Comparison of ENCODE assay signal across 11 cellular contexts in the genomic region with DNA sequence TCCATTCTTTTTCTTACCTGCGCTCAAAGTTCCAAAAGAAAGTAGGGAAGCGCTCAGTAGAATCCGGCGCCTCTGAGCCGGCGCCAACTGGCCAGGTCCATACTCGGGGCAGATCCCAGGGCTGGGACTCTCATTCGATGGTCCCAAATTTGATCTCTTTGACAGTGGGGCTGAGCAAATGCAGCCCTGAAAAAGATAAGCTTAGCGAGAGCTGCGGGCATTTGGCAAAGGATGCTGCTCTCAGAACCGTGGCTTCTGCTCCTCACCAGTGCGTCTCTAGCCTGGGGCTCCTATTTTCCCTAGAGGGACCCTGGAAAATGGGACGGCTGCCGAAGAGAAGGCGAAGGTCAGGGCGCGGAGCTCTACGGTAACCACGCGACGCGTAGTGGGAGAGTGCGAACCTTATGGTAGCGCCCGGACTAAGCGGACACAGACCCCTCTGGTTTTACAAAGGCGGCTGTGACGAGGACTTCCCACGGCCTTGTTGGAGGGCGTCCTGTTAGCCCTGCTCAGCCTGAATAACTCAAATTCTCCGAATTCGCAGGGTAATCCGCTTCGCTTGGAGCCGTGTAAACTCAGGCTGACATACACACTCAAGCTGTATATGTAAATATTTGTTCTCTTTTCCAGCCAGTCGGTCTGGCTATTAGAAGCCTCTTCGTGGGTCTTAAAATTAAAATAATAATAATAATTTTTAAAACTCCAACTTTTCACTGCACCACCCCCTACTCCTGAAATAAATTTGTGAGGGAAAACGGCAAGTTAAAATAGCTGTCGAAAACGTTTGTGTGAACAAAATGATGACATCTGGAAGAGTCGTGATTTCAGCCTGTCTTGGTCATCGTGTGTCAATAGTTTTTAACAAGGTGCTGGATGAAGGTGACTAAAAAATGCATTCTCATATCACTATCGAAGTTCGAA. TPM values are rescaled to one million over a fixed set of nuclear protein-coding genes. Genes with fewer than 3 reads are reported as not detected.
DNase-seq lines count a peak whose midpoint lies in the region; ATAC-seq, FAIRE-seq and TF ChIP-seq lines count a peak whose summit lies in the region.
"Had no signal": no experiment of that assay in that cellular context is flagged by ENCODE, and none has a peak within 500 bp of the region (broad histone marks: within the 10 kb centered on the region; RNA-seq: fewer than 3 reads in every experiment).

No MANE protein-coding gene starts in this region.

- H3K79me2 ChIP-seq in GM12878 (ENCODE audit: control insufficient read depth, insufficient read depth, low read length) (no peaks in the 10 kb centered on the region), keratinocyte (ENCODE audit: control insufficient read depth, insufficient read depth, low read length) (no peaks in the 10 kb centered on the region), Karpas-422 (ENCODE audit: low read length) (no peaks in the 10 kb centered on the region)

- H3K4me3 ChIP-seq in GM12878, result no peak overlapping the region
- no peak overlapping the region for H3K4me3 ChIP-seq in keratinocyte (ENCODE audit: control insufficient read depth in 2 of 3, extremely low read depth in 1 of 3, insufficient read depth in 2 of 3, low read depth in 1 of 3, low read length in 3 of 3)
- H3K4me3 ChIP-seq in testis, result peak overlapping the region; percentile 44 to 56
- no peak overlapping the region for H3K4me3 ChIP-seq in Karpas-422 (ENCODE audit: low read length)

- TF ChIP-seq RAD21 in GM12878 (IDR thresholded peaks at IDR 0.05; ENCODE audit: insufficient read depth, low read depth, low read length), result no peak

- H3K4me2 ChIP-seq in GM12878 (ENCODE audit: control insufficient read depth, insufficient read depth), result no peak overlapping the region
- H3K4me2 ChIP-seq in keratinocyte (ENCODE audit: control insufficient read depth, extremely low read depth, insufficient read depth, low read depth, low read length), result peak overlapping the region; percentile 54
- no peak overlapping the region for H3K4me2 ChIP-seq in Karpas-422 (ENCODE audit: low read depth, low read length, poor library complexity, severe bottlenecking)

- H2AFZ ChIP-seq in GM12878 (ENCODE audit: control insufficient read depth, low read depth, low read length) (no peak overlapping the region), keratinocyte (ENCODE audit: control insufficient read depth, low read length) (no peak overlapping the region), Karpas-422 (ENCODE audit: low read length) (no peak overlapping the region)

- H3K9me2 ChIP-seq in Karpas-422 (replicated peaks; ENCODE audit: insufficient read depth, low read length), result no peaks in the 10 kb centered on the region

- no TSS peak for BruUV-seq in GM12878 (replicated peaks; lab: Mats Ljungman, UMichigan)

- H3K36me3 Mint-ChIP-seq in activated CD4-positive, alpha-beta T cell treated with anti-CD3 and anti-CD28 coated beads, Interleukin-2, amount 10 ng/mL, durations not matched to agents 24 days and 14 days (ENCODE audit: low read depth), result peaks cover 5% of the 10 kb centered on the region

- 50% methylated on average over 44 of the region's 44 CpGs for WGBS in GM12878 (ENCODE audit: insufficient coverage, insufficient replicate concordance, low lambda C conversion rate, missing lambda C conversion rate)
- WGBS in testis, 2 donors, result 8 to 9% methylated on average over 35 to 44 of the region's 44 CpGs

- intact Hi-C loops in activated CD4-positive, alpha-beta T cell treated with anti-CD3 and anti-CD28 coated beads, Interleukin-2, amount 10 ng/mL, durations not matched to agents 24 days and 14 days (cut with micrococcal nuclease), result loop anchor here (5.0 kb wide), 1 partner anchor 67 kb away; no protein-coding TSS in a partner anchor
- intact Hi-C loops in GM12878 (cut with micrococcal nuclease; ENCODE audit: unreplicated experiment) (no loop called here), testis (cut with DNase I; ENCODE audit: low total_unique reads) (no loop called here)

- H3K27ac Mint-ChIP-seq in activated CD4-positive, alpha-beta T cell treated with anti-CD3 and anti-CD28 coated beads, Interleukin-2, amount 10 ng/mL, durations not matched to agents 24 days and 14 days, result peak overlapping the region; percentile 3

- SMC1A ChIA-PET in GM12878 (lab: Charles Lee; ENCODE audit: uncharacterized antibody, unreplicated experiment), result no interaction called here

- H3K36me3 ChIP-seq in GM12878 (ENCODE audit: control insufficient read depth in 2 of 2, insufficient read depth in 2 of 2, low read length in 1 of 2) (no peaks in the 10 kb centered on the region), keratinocyte (ENCODE audit: control insufficient read depth in 2 of 2, extremely low read depth in 1 of 2, insufficient read depth in 2 of 2, low read length in 2 of 2) (no peaks in the 10 kb centered on the region), testis (ENCODE audit: low read depth, missing control alignments) (no peaks in the 10 kb centered on the region), Karpas-422 (ENCODE audit: insufficient read depth, low read length) (no peaks in the 10 kb centered on the region)

- FAIRE-seq in GM12878 (lab: Jason Lieb, UNC), result no peak
- no peak for FAIRE-seq in keratinocyte (lab: Jason Lieb, UNC)

- H3K4me3 Mint-ChIP-seq in activated CD4-positive, alpha-beta T cell treated with anti-CD3 and anti-CD28 coated beads, Interleukin-2, amount 10 ng/mL, durations not matched to agents 24 days and 14 days, result peak overlapping the region; percentile 43

- H3K9me3 Mint-ChIP-seq in activated CD4-positive, alpha-beta T cell treated with anti-CD3 and anti-CD28 coated beads, Interleukin-2, amount 10 ng/mL, durations not matched to agents 24 days and 14 days, result peaks cover 30% of the 10 kb centered on the region

- H4K20me1 ChIP-seq in GM12878 (ENCODE audit: control insufficient read depth, insufficient read depth) (no peaks in the 10 kb centered on the region; the same call in 1 of the 2 replicates), keratinocyte (ENCODE audit: control insufficient read depth, extremely low read depth, insufficient read depth, low read length) (no peaks in the 10 kb centered on the region), Karpas-422 (ENCODE audit: insufficient read depth, low read depth, low read length) (no peaks in the 10 kb centered on the region)

- POLR2A ChIA-PET in GM12878 (lab: Charles Lee), result no interaction called here

- peaks cover 12% of the 10 kb centered on the region for H3K4me1 Mint-ChIP-seq in activated CD4-positive, alpha-beta T cell treated with anti-CD3 and anti-CD28 coated beads, Interleukin-2, amount 10 ng/mL, durations not matched to agents 24 days and 14 days

- H3K9ac ChIP-seq in GM12878 (ENCODE audit: control insufficient read depth, insufficient read depth, low read length) (no peak overlapping the region), keratinocyte (ENCODE audit: control insufficient read depth, extremely low read depth, insufficient read depth, low read length) (no peak overlapping the region), Karpas-422 (ENCODE audit: low read length) (no peak overlapping the region)

- dilution Hi-C loops in keratinocyte (cut with MboI; ENCODE audit: extremely low pct_ligation_motif_present, low sequenced_read_pairs), result no loop called here

- in situ Hi-C loops in GM12878 (cut with MboI), result no loop called here

- H3K9me3 ChIP-seq in GM12878 (replicated peaks; ENCODE audit: control insufficient read depth, insufficient read depth, low read length) (peaks cover 1% of the 10 kb centered on the region; the same call in 2 of the 3 replicates), keratinocyte (ENCODE audit: control insufficient read depth, low read depth, low read length) (peaks cover 16% of the 10 kb centered on the region), testis (no peaks in the 10 kb centered on the region), Karpas-422 (ENCODE audit: low read length) (no peaks in the 10 kb centered on the region)

- TF ChIP-seq CTCF in GM12878 (IDR thresholded peaks at IDR 0.05 in 2 of 3, conservative IDR thresholded peaks at IDR 0.05 in 1 of 3; ENCODE audit: control insufficient read depth in 2 of 3, extremely low read depth in 1 of 3, insufficient read depth in 1 of 3, low read depth in 3 of 3, low read length in 3 of 3) (no peak), keratinocyte (optimal IDR thresholded peaks at IDR 0.05 in 1 of 3, IDR thresholded peaks at IDR 0.05 in 1 of 3, conservative IDR thresholded peaks at IDR 0.05 in 1 of 3; ENCODE audit: extremely low read depth in 1 of 3, insufficient read depth in 2 of 3, low read length in 3 of 3) (no peak), testis (IDR thresholded peaks at IDR 0.05) (no peak)

- CTCF ChIA-PET in GM12878 (lab: Yijun Ruan, JAX), result no interaction called here

- H3K27ac ChIP-seq in GM12878 (ENCODE audit: control insufficient read depth, insufficient read depth) (no peak overlapping the region), keratinocyte (ENCODE audit: control insufficient read depth, insufficient read depth, low read length) (no peak overlapping the region), testis (no peak overlapping the region), Karpas-422 (ENCODE audit: low read length) (no peak overlapping the region)

- H3K27me3 Mint-ChIP-seq in activated CD4-positive, alpha-beta T cell treated with anti-CD3 and anti-CD28 coated beads, Interleukin-2, amount 10 ng/mL, durations not matched to agents 24 days and 14 days, result peaks cover 87% of the 10 kb centered on the region

- RAD21 ChIA-PET in GM12878 (lab: Charles Lee; ENCODE audit: unreplicated experiment), result no interaction called here

- no peaks in the 10 kb centered on the region for H3K9me1 ChIP-seq in keratinocyte (ENCODE audit: control insufficient read depth, extremely low read depth, insufficient read depth, low read length)

- TF ChIP-seq POLR2A in GM12878 (IDR thresholded peaks at IDR 0.05; ENCODE audit: low read depth, low read length), result no peak
- TF ChIP-seq POLR2A in testis (IDR thresholded peaks at IDR 0.05), result no peak

- peaks cover 15 to 33% of the 10 kb centered on the region in 2 experiments for H3K27me3 ChIP-seq in GM12878 (replicated peaks in 1 of 2; ENCODE audit: control insufficient read depth in 2 of 2, insufficient read depth in 2 of 2, low read length in 1 of 2)
- peaks cover 100% of the 10 kb centered on the region for H3K27me3 ChIP-seq in keratinocyte (ENCODE audit: control insufficient read depth, extremely low read depth, insufficient read depth, low read length)
- no peaks in the 10 kb centered on the region for H3K27me3 ChIP-seq in testis
- no peaks in the 10 kb centered on the region for H3K27me3 ChIP-seq in Karpas-422 (ENCODE audit: low read length)

- ATAC-seq in GM12878 (no peak), HG02763 (IDR thresholded peaks at IDR 0.05; ENCODE audit: unreplicated experiment) (no peak)

- H3K4me1 ChIP-seq in GM12878 (ENCODE audit: control insufficient read depth, insufficient read depth, low read length), result no peaks in the 10 kb centered on the region
- H3K4me1 ChIP-seq in keratinocyte (ENCODE audit: control insufficient read depth, extremely low read depth, insufficient read depth, low read length), result no peaks in the 10 kb centered on the region
- no peaks in the 10 kb centered on the region for H3K4me1 ChIP-seq in testis
- no peaks in the 10 kb centered on the region for H3K4me1 ChIP-seq in Karpas-422 (ENCODE audit: low read length)

- no peak for TF ChIP-seq EP300 in GM12878 (IDR thresholded peaks at IDR 0.05; ENCODE audit: borderline replicate concordance in 1 of 2, control insufficient read depth in 1 of 2, low read depth in 2 of 2, low read length in 2 of 2)

- peak; percentile 59 for DNase-seq in activated CD4-positive, alpha-beta T cell treated with anti-CD3 and anti-CD28 coated beads, Interleukin-2, amount 10 ng/mL, durations not matched to agents 24 days and 14 days
- DNase-seq in activated CD4-positive, alpha-beta T cell treated with anti-CD3 and anti-CD28 coated beads for 4 hours, result no peak
- DNase-seq in GM12878 (ENCODE audit: low read depth, low spot score) (no peak), keratinocyte (ENCODE audit: low read depth, low spot score) (no peak), testis (no peak), Karpas-422 (no peak), NCI-H1417 treated with DMSO at 0.1 percent for 48 hours (lab: John Stamatoyannopoulos, UW) (no peak)
- DNase-seq: hippocampal formation, MM.1S had no signal

RNA-seq across cellular contexts. Expression of a gene that starts 0.9 kb away (rescaled TPM):
- total RNA-seq in activated CD4-positive, alpha-beta T cell treated with anti-CD3 and anti-CD28 coated beads, Interleukin-2, amount 10 ng/mL, durations not matched to agents 24 days and 14 days, result 0.09 and 0.24 TPM in 2 replicates
- not detected in 2 replicates for total RNA-seq in GM12878 (2013; cell fraction: nucleolus; rRNA removed)
- not detected in 2 replicates for total RNA-seq in GM12878 (2014; rRNA removed)
- not detected in 2 replicates for total RNA-seq in GM12878 (2014; rRNA removed; fragmentation: Illumina TruSeq; extraction: Trizol)
- total RNA-seq in GM12878 (2021), result not detected in 2 replicates
- polyA plus RNA-seq in GM12878 (2011; ENCODE audit: low read depth), result not detected
- polyA plus RNA-seq in GM12878 (2011; rRNA removed), result not detected in 2 replicates
- polyA plus RNA-seq in GM12878 (2011; cell fraction: cytosol; rRNA removed), result not detected in 2 replicates
- polyA plus RNA-seq in GM12878 (2011; cell fraction: nucleus; rRNA removed), result not detected in 2 replicates
- polyA plus RNA-seq in GM12878 (2012), result not detected in 2 replicates
- not detected in 2 replicates for polyA plus RNA-seq in GM12878 (2014; fragmentation: Illumina TruSeq; extraction: Trizol)
- polyA plus RNA-seq in GM12878 (2014; fragmentation: Nextera tagmentation; extraction: Ambion mirVana), result not detected
- polyA plus RNA-seq in GM12878 (2014; rRNA removed), result not detected in 2 replicates
- not detected for polyA plus RNA-seq in GM12878 (2016; fragmentation: Nextera tagmentation; extraction: Ambion mirVana)
- polyA minus RNA-seq in GM12878 (2011; rRNA and poly(A)+ RNA removed), result not detected in 2 replicates
- 0.52 TPM in 1 of 2 replicates, not detected in the other for polyA minus RNA-seq in GM12878 (2011; cell fraction: cytosol; rRNA and poly(A)+ RNA removed)
- polyA minus RNA-seq in GM12878 (2011; cell fraction: nucleus; rRNA and poly(A)+ RNA removed), result not detected in 2 replicates
- not detected in 3 replicates for polyA plus RNA-seq in keratinocyte
- not detected for polyA plus RNA-seq in keratinocyte (2011; ENCODE audit: low read depth)
- polyA plus RNA-seq in keratinocyte (2011; cell fraction: cytosol; rRNA removed), result not detected in 2 replicates
- not detected in 2 replicates for polyA plus RNA-seq in keratinocyte (2011; cell fraction: nucleus; rRNA removed)
- not detected in 2 replicates for polyA plus RNA-seq in keratinocyte (2012; ENCODE audit: low replicate concordance)
- not detected in 3 replicates for polyA minus RNA-seq in keratinocyte
- polyA minus RNA-seq in keratinocyte (2011; cell fraction: cytosol; rRNA and poly(A)+ RNA removed), result not detected
- polyA minus RNA-seq in keratinocyte (2011; cell fraction: nucleus; rRNA and poly(A)+ RNA removed), result not detected in 2 replicates
- 1 to 10 TPM; 2.8 to 3.8 TPM for total RNA-seq in testis
- polyA plus RNA-seq in testis (ENCODE audit: insufficient read depth, low read depth, low replicate concordance), result 0.63 TPM
- not detected in 2 replicates for total RNA-seq in Karpas-422 (2014; rRNA removed; shearing (Covaris generic); ENCODE audit: low replicate concordance)
- polyA plus RNA-seq: adipose tissue had no signal

Comparison
In these comparisons a context has a peak if more than half of its experiments do, and no peak if none do; other contexts are left out.
1. H3K4me3 ChIP-seq: peak in testis (2 of 2); none in GM12878 (single experiment), keratinocyte (0 of 3) and Karpas-422 (single experiment).